Comparison of ENCODE assay signal across 16 cellular contexts in the genomic region with DNA sequence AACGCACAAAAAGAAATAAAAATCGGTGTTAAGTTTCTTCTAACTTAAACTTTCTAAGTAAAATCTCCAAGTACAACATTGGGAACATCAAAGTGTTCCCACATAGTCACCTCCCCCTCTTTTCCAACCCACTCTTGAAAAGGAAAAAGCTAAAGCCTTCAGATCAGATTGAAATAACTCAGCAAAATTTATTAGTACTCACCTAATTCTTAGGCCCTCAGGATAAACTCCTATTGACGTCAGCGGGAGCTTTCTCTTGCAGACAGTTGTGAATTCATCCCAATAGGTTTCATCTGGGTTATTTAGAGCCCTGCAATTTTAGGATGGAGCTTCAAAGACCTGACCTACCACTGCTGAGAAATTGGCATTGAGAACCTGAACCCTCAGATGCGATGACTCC.
A peak's percentile ranks its signal among the peaks of the same experiment; 100 is the strongest.
DNase-seq lines count a peak whose midpoint lies in the region; ATAC-seq, FAIRE-seq and TF ChIP-seq lines count a peak whose summit lies in the region.
"Had no signal": no experiment of that assay in that cellular context is flagged by ENCODE, and none has a peak within 500 bp of the region (broad histone marks: within the 10 kb centered on the region; RNA-seq: fewer than 3 reads in every experiment).

No MANE protein-coding gene starts in this region.

- no peaks in the 10 kb centered on the region for H3K9me3 ChIP-seq in uterus
- H3K9me3 ChIP-seq: A549, Caco-2 had no signal

- H3K4me1 Mint-ChIP-seq in GM23338, result peaks cover 9% of the 10 kb centered on the region
- H3K4me1 Mint-ChIP-seq: CD14-positive monocyte; CD8-positive, alpha-beta memory T cell had no signal

- H3K36me3 ChIP-seq in GM23338 (ENCODE audit: insufficient read depth) (no peaks in the 10 kb centered on the region), uterus (no peaks in the 10 kb centered on the region)

- TF ChIP-seq CTCF in GM23338 (conservative IDR thresholded peaks at IDR 0.05; ENCODE audit: low read depth in 2 of 2) (peak; percentile 26 to 27; a peak in 3 of 4 replicates), choroid plexus epithelial cell (conservative IDR thresholded peaks at IDR 0.05; ENCODE audit: low read depth, low read length) (peak; percentile 19), uterus (IDR thresholded peaks at IDR 0.05) (no peak)

- H3K27me3 ChIP-seq in GM23338 (ENCODE audit: insufficient read depth) (no peaks in the 10 kb centered on the region), uterus (no peaks in the 10 kb centered on the region)

- H3K9me3 Mint-ChIP-seq in GM23338, result no peaks in the 10 kb centered on the region

- H3K27me3 Mint-ChIP-seq in GM23338 (ENCODE audit: insufficient read depth, low read depth, poor library complexity), result no peaks in the 10 kb centered on the region
- H3K27me3 Mint-ChIP-seq: CD8-positive, alpha-beta memory T cell had no signal

- no peak overlapping the region for H3K27ac ChIP-seq in GM23338 (ENCODE audit: low read depth)
- peak overlapping the region; percentile 4 to 50 for H3K27ac ChIP-seq in uterus
- H3K27ac ChIP-seq: A549 had no signal

- no peak overlapping the region for H3K4me2 ChIP-seq in GM23338
- H3K4me2 ChIP-seq: A549 had no signal

- H3K4me3 Mint-ChIP-seq in GM23338, result no peak overlapping the region
- H3K4me3 Mint-ChIP-seq: CD14-positive monocyte; CD8-positive, alpha-beta memory T cell had no signal

- H3K4me3 ChIP-seq in GM23338 (no peak overlapping the region), choroid plexus epithelial cell (ENCODE audit: low read depth, low read length) (no peak overlapping the region), uterus (no peak overlapping the region)
- H3K4me3 ChIP-seq: A549, GM12878 had no signal

- H3K9me2 ChIP-seq in GM23338 (ENCODE audit: insufficient read depth), result no peaks in the 10 kb centered on the region; the same call in 1 of the 2 replicates

- no peak overlapping the region for H3K27ac Mint-ChIP-seq in GM23338
- H3K27ac Mint-ChIP-seq: CD14-positive monocyte had no signal

- H3K36me3 Mint-ChIP-seq in GM23338 (ENCODE audit: low read depth), result no peaks in the 10 kb centered on the region
- H3K36me3 Mint-ChIP-seq: CD14-positive monocyte; CD8-positive, alpha-beta memory T cell had no signal

- no peak overlapping the region for H2AFZ ChIP-seq in GM23338

- TF ChIP-seq POLR2A in uterus (IDR thresholded peaks at IDR 0.05), result no peak

- ATAC-seq in GM23338, result no peak
- ATAC-seq: A549, GM12878 had no signal

- H3K79me2 ChIP-seq in GM23338 (replicated peaks; ENCODE audit: insufficient read depth), result no peaks in the 10 kb centered on the region

- peaks cover 3% of the 10 kb centered on the region; the same call in 1 of the 2 replicates for H3K4me1 ChIP-seq in GM23338 (ENCODE audit: insufficient read depth)
- H3K4me1 ChIP-seq in uterus, result no peaks in the 10 kb centered on the region
- H3K4me1 ChIP-seq: A549 had no signal

- no peaks in the 10 kb centered on the region for H3F3A ChIP-seq in GM23338 (replicated peaks; ENCODE audit: low read depth)

- no peak for DNase-seq in GM23338 (ENCODE audit: low spot score)
- no peak for DNase-seq in choroid plexus epithelial cell (ENCODE audit: low read depth)
- DNase-seq in iPS-NIHi7 (ENCODE audit: extremely low spot score), result peak; percentile 24
- peak; percentile 20 to 49 for DNase-seq in uterus
- no peak for DNase-seq in NCI-H2227 (lab: John Stamatoyannopoulos, UW; ENCODE audit: unreplicated experiment)
- DNase-seq in NCI-H1105 (lab: John Stamatoyannopoulos, UW), result no peak
- DNase-seq in frontal cortex (ENCODE audit: low spot score in 2 of 2), result no peak
- DNase-seq: Caco-2; CD8-positive, alpha-beta memory T cell; H7; IMR-90; KBM-7 had no signal

- H4K20me1 ChIP-seq in GM23338 (replicated peaks; ENCODE audit: insufficient read depth), result no peaks in the 10 kb centered on the region

- intact Hi-C loops in uterus (cut with DNase I; ENCODE audit: low total_unique reads), result no loop called here

- no peak for FAIRE-seq in frontal cortex (lab: Jason Lieb, UNC)
- FAIRE-seq: A549, GM12878, GM18507 had no signal

TF ChIP-seq in GM23338, 12 proteins besides CTCF, POLR2A, EP300 and RAD21:
- TF ChIP-seq ZNF462 (CRISPR knock-in tag; IDR thresholded peaks at IDR 0.05), result no peak
- TF ChIP-seq JUNB (IDR thresholded peaks at IDR 0.05; ENCODE audit: unreplicated experiment), result no peak
- TF ChIP-seq STAT1 (IDR thresholded peaks at IDR 0.05; ENCODE audit: unreplicated experiment), result no peak
- TF ChIP-seq, protein P1, sequence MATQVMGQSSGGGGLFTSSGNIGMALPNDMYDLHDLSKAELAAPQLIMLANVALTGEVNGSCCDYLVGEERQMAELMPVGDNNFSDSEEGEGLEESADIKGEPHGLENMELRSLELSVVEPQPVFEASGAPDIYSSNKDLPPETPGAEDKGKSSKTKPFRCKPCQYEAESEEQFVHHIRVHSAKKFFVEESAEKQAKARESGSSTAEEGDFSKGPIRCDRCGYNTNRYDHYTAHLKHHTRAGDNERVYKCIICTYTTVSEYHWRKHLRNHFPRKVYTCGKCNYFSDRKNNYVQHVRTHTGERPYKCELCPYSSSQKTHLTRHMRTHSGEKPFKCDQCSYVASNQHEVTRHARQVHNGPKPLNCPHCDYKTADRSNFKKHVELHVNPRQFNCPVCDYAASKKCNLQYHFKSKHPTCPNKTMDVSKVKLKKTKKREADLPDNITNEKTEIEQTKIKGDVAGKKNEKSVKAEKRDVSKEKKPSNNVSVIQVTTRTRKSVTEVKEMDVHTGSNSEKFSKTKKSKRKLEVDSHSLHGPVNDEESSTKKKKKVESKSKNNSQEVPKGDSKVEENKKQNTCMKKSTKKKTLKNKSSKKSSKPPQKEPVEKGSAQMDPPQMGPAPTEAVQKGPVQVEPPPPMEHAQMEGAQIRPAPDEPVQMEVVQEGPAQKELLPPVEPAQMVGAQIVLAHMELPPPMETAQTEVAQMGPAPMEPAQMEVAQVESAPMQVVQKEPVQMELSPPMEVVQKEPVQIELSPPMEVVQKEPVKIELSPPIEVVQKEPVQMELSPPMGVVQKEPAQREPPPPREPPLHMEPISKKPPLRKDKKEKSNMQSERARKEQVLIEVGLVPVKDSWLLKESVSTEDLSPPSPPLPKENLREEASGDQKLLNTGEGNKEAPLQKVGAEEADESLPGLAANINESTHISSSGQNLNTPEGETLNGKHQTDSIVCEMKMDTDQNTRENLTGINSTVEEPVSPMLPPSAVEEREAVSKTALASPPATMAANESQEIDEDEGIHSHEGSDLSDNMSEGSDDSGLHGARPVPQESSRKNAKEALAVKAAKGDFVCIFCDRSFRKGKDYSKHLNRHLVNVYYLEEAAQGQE (IDR thresholded peaks at IDR 0.05; ENCODE audit: unreplicated experiment), result no peak

Comparison
In these comparisons a context has a peak if more than half of its experiments do, and no peak if none do; other contexts are left out.
1. DNase-seq: peak in iPS-NIHi7 (single experiment) and uterus (2 of 2); none in GM23338 (single experiment), choroid plexus epithelial cell (single experiment), NCI-H2227 (single experiment), NCI-H1105 (single experiment) and frontal cortex (0 of 2).
2. CTCF ChIP-seq: peak in GM23338 (2 of 2) and choroid plexus epithelial cell (single experiment); none in uterus (0 of 4).